1 cellular context compared by ENCODE assay signal in the genomic region with DNA sequence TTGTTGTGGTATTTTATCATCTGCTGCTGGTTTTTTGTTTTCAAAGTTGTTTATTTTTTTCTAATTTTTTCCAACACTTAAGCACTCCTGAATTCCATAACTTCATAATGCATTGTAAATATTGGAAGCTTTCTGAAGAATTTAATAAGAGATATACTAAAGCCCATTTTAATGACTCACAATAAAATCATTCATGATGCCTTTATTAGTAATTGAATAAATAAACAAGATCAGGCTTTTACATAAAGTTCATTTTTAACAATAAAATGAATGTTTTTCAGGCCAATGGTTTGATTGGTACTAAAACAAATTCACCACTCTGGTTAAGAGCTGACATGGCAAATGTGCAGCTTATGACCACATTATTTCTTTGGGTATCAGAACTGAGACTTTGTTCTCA.
TF ChIP-seq lines count a peak whose summit lies in the region.

No MANE protein-coding gene starts in this region.

TF ChIP-seq in WTC11, 78 proteins besides CTCF, POLR2A, EP300 and RAD21 (continued from another document):
- TF ChIP-seq, protein P1, sequence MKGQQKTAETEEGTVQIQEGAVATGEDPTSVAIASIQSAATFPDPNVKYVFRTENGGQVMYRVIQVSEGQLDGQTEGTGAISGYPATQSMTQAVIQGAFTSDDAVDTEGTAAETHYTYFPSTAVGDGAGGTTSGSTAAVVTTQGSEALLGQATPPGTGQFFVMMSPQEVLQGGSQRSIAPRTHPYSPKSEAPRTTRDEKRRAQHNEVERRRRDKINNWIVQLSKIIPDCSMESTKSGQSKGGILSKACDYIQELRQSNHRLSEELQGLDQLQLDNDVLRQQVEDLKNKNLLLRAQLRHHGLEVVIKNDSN (CRISPR knock-in tag; IDR thresholded peaks at IDR 0.05), result no peak
